In genomic region chr2:479031-479430, GRCh38 we compare ENCODE assay signal across 19 cellular contexts.
"Had no signal": no experiment of that assay in that cellular context is flagged by ENCODE, and none has a peak within 500 bp of the region (broad histone marks: within the 10 kb centered on the region; RNA-seq: fewer than 3 reads in every experiment).

No MANE protein-coding gene starts in this region.

- H3K4me3 Mint-ChIP-seq: activated CD4-positive, alpha-beta memory T cell treated with anti-CD3 and anti-CD28 coated beads, Interleukin-2, amount 10 ng/mL, durations not matched to agents 7 days and 5 days; activated T-cell treated with anti-CD3 and anti-CD28 coated beads, Interleukin-2, amount 50 U/mL, for 4 hours; memory B cell; natural killer cell; stimulated activated naive CD8-positive, alpha-beta T cell treated with anti-CD3 and anti-CD28 coated beads, Interleukin-15, Interleukin-2, amounts not matched to agents 100 ng/mL and 50 ng/mL, for 24 hours; T-cell; type B pancreatic cell had no signal

- DNase-seq: activated CD4-positive, alpha-beta memory T cell treated with anti-CD3 and anti-CD28 coated beads, Interleukin-2, amount 10 ng/mL, durations not matched to agents 7 days and 5 days; activated effector memory CD4-positive, alpha-beta T cell treated with Interleukin-2 at 50 U/mL for 16 hours; activated naive CD4-positive, alpha-beta T cell treated with anti-CD3 and anti-CD28 coated beads, Interleukin-2, amount 50 U/mL, for 16 hours; activated T-cell treated with anti-CD3 and anti-CD28 coated beads, Interleukin-2, amount 50 U/mL, for 4 hours; dorsolateral prefrontal cortex; left ventricle myocardium inferior; natural killer cell; occipital lobe; right lobe of liver; spleen; T-cell; T-helper 9 cell had no signal

- H3K4me1 Mint-ChIP-seq: activated CD4-positive, alpha-beta memory T cell treated with anti-CD3 and anti-CD28 coated beads, Interleukin-2, amount 10 ng/mL, durations not matched to agents 7 days and 5 days; memory B cell; T-cell had no signal

- H3K9me3 ChIP-seq: left ventricle myocardium inferior, right lobe of liver had no signal

- H3K4me3 ChIP-seq: cardiac muscle cell, dorsolateral prefrontal cortex, left ventricle myocardium inferior, right lobe of liver, spleen had no signal

- H3K9me3 Mint-ChIP-seq: activated T-cell treated with anti-CD3 and anti-CD28 coated beads, Interleukin-2, amount 50 U/mL, for 4 hours; type B pancreatic cell had no signal

- H3K27ac ChIP-seq: cardiac muscle cell, dorsolateral prefrontal cortex, left ventricle myocardium inferior, right lobe of liver, spleen had no signal

- FAIRE-seq: endometrium, keratinocyte had no signal

- H3K4me1 ChIP-seq: left ventricle myocardium inferior, right lobe of liver, spleen had no signal

- H3K36me3 ChIP-seq: cardiac muscle cell, left ventricle myocardium inferior, right lobe of liver, spleen had no signal

- ATAC-seq: activated T-cell treated with anti-CD3 and anti-CD28 coated beads, Interleukin-2, amount 50 U/mL, for 4 hours; esophagus mucosa; natural killer cell; T-cell had no signal

- H3K27ac Mint-ChIP-seq: activated CD4-positive, alpha-beta memory T cell treated with anti-CD3 and anti-CD28 coated beads, Interleukin-2, amount 10 ng/mL, durations not matched to agents 7 days and 5 days; memory B cell; natural killer cell; stimulated activated naive CD8-positive, alpha-beta T cell treated with anti-CD3 and anti-CD28 coated beads, Interleukin-15, Interleukin-2, amounts not matched to agents 100 ng/mL and 50 ng/mL, for 24 hours; T-cell; type B pancreatic cell had no signal

- H3K27me3 ChIP-seq: cardiac muscle cell, dorsolateral prefrontal cortex, right lobe of liver had no signal

- H3K27me3 Mint-ChIP-seq: memory B cell; stimulated activated naive CD8-positive, alpha-beta T cell treated with anti-CD3 and anti-CD28 coated beads, Interleukin-15, Interleukin-2, amounts not matched to agents 100 ng/mL and 50 ng/mL, for 24 hours had no signal

- H3K36me3 Mint-ChIP-seq: natural killer cell, T-cell, type B pancreatic cell had no signal
